15 cellular contexts compared by ENCODE assay signal in the genomic region with DNA sequence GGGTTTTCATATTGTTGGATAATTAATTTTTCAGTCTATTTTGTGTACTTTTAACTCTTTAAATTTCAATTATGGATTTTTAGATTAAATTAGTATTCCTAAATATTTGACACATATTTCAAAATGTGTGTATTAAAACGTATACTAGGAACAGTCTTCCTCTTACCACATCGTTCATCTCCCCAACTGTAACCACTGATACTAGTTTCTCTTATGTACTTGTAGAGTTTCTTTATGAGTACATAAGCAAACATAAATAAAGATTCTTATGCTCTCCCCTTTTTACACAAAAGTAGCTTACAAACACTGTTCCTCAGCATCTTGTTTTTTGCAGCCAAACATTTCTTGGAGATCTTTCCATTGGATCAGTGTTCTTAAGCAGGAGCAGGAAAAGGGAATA. TPM values are rescaled to one million over a fixed set of nuclear protein-coding genes. Genes with fewer than 3 reads are reported as not detected.
A peak's percentile ranks its signal among the peaks of the same experiment; 100 is the strongest.
DNase-seq lines count a peak whose midpoint lies in the region; ATAC-seq and TF ChIP-seq lines count a peak whose summit lies in the region.
"Had no signal": no experiment of that assay in that cellular context is flagged by ENCODE, and none has a peak within 500 bp of the region (broad histone marks: within the 10 kb centered on the region; RNA-seq: fewer than 3 reads in every experiment).

No MANE protein-coding gene starts in this region.

- no peaks in the 10 kb centered on the region for H3K9me3 ChIP-seq in sigmoid colon
- H3K9me3 ChIP-seq: body of pancreas, Caco-2 had no signal

- 63 to 79% methylated on average over 2 of the region's 2 CpGs for WGBS in sigmoid colon, 2 donors

- peaks cover 0 to 97% (median 88%) of the 10 kb centered on the region in 4 donors for H3K4me1 ChIP-seq in sigmoid colon
- H3K4me1 ChIP-seq: Caco-2 had no signal

- intact Hi-C loops in sigmoid colon (cut with DNase I), result loop anchor here (5.0 kb wide), 2 partner anchors 64 to 179 kb away; no protein-coding TSS in a partner anchor

- H3K4me3 ChIP-seq in sigmoid colon (no peak overlapping the region), brain microvascular endothelial cell (ENCODE audit: low read depth, low read length) (no peak overlapping the region)
- H3K4me3 ChIP-seq: body of pancreas had no signal

- TF ChIP-seq CTCF in sigmoid colon (IDR thresholded peaks at IDR 0.05) (no peak), brain microvascular endothelial cell (IDR thresholded peaks at IDR 0.05; ENCODE audit: low read depth, low read length, missing control alignments) (no peak)

- no peak for TF ChIP-seq EP300 in sigmoid colon (IDR thresholded peaks at IDR 0.05)

- H3K27me3 ChIP-seq in sigmoid colon (no peaks in the 10 kb centered on the region), brain microvascular endothelial cell (replicated peaks) (no peaks in the 10 kb centered on the region)
- H3K27me3 ChIP-seq: body of pancreas had no signal

- no peak for TF ChIP-seq POLR2A in sigmoid colon (IDR thresholded peaks at IDR 0.05)

- ATAC-seq in GM18907 (IDR thresholded peaks at IDR 0.05; ENCODE audit: unreplicated experiment) (peak; percentile 44), HG02678 (IDR thresholded peaks at IDR 0.05; ENCODE audit: unreplicated experiment) (peak; percentile 34), HG03520 (IDR thresholded peaks at IDR 0.05; ENCODE audit: unreplicated experiment) (peak; percentile 49), HG03097 (IDR thresholded peaks at IDR 0.05; ENCODE audit: low FRiP score, unreplicated experiment) (no peak)
- ATAC-seq: body of pancreas, PC-3 had no signal

- DNase-seq in sigmoid colon (no peak), brain microvascular endothelial cell (no peak), RPMI8226 (no peak)
- DNase-seq: activated CD4-positive, alpha-beta T cell treated with anti-CD3 and anti-CD28 coated beads for 48 hours; activated naive CD4-positive, alpha-beta T cell treated with anti-CD3 and anti-CD28 coated beads, Interleukin-2, amount 10 ng/mL, durations not matched to agents 7 days and 5 days; body of pancreas; Caco-2; KBM-7; NCI-H1048; NCI-H69; PC-3 had no signal

- peak overlapping the region; percentile 68 to 95 (median 92) for H3K27ac ChIP-seq in sigmoid colon
- no peak overlapping the region for H3K27ac ChIP-seq in brain microvascular endothelial cell
- H3K27ac ChIP-seq: body of pancreas had no signal

- H3K36me3 ChIP-seq in sigmoid colon (peaks cover 0 to 25% (median 5%) of the 10 kb centered on the region in 4 donors), brain microvascular endothelial cell (replicated peaks) (peaks cover 11% of the 10 kb centered on the region)

- in situ Hi-C loops in brain microvascular endothelial cell (cut with HindIII; ENCODE audit: low pct_ligation_motif_present, low sequenced_read_pairs), result no loop called here

RNA-seq across cellular contexts. Expression of a gene that starts 45.9 kb away (rescaled TPM):
- 10 to 100 TPM; 11.1 to 19.4 (median 16.6) TPM for total RNA-seq in sigmoid colon
- polyA plus RNA-seq in sigmoid colon, result 10 to 100 TPM in 1 of 3 donors, 1 to 10 TPM in 2; 6.0 to 19.2 (median 7.6) TPM
